In genomic region chr10:107391901-107392300, GRCh38 we compare ENCODE assay signal across 31 cellular contexts.
"Had no signal": no experiment of that assay in that cellular context is flagged by ENCODE, and none has a peak within 500 bp of the region (broad histone marks: within the 10 kb centered on the region; RNA-seq: fewer than 3 reads in every experiment).

No MANE protein-coding gene starts in this region.

- H3K36me3 ChIP-seq: ascending aorta, cardiac muscle cell, colonic mucosa had no signal

- H3K27me3 ChIP-seq: ascending aorta, cardiac muscle cell, colonic mucosa had no signal

- DNase-seq: activated B cell treated with CpG ODN at 0.5 μM for 24 hours; activated CD4-positive, alpha-beta memory T cell treated with anti-CD3 and anti-CD28 coated beads for 36 hours; activated CD4-positive, alpha-beta T cell treated with anti-CD3 and anti-CD28 coated beads for 4 hours; activated CD4-positive, alpha-beta T cell treated with anti-CD3 and anti-CD28 coated beads, Interleukin-2, amount 10 ng/mL, durations not matched to agents 24 days and 14 days; activated CD4-positive, alpha-beta T cell treated with anti-CD3 and anti-CD28 coated beads, Interleukin-2, amount 50 U/mL, for 1 hour; activated CD4-positive, alpha-beta T cell treated with anti-CD3 and anti-CD28 coated beads, Interleukin-2, amount 50 U/mL, for 4 hours; activated CD4-positive, CD25-positive, alpha-beta regulatory T cell treated with anti-CD3 and anti-CD28 coated beads, Interleukin-2, amount 50 U/mL, for 72 hours; activated CD8-positive, alpha-beta memory T cell treated with anti-CD3 and anti-CD28 coated beads, Interleukin-2, amount 50 U/mL, for 4 hours; activated CD8-positive, alpha-beta T cell treated with anti-CD3 and anti-CD28 coated beads for 36 hours; activated effector memory CD4-positive, alpha-beta T cell treated with anti-CD3 and anti-CD28 coated beads, Interleukin-2, amount 50 U/mL, for 16 hours; activated naive CD4-positive, alpha-beta T cell treated with anti-CD3 and anti-CD28 coated beads, Interleukin-2, amount 10 ng/mL, durations not matched to agents 7 days and 5 days; activated naive CD4-positive, alpha-beta T cell treated with Interleukin-2 at 50 U/mL for 16 hours; activated naive CD8-positive, alpha-beta T cell treated with anti-CD3 and anti-CD28 coated beads, Interleukin-2, amount 10 ng/mL, durations not matched to agents 7 days and 5 days; activated naive CD8-positive, alpha-beta T cell treated with anti-CD3 and anti-CD28 coated beads, Interleukin-2, amount 50 U/mL, for 24 hours; activated T-cell treated with anti-CD3 and anti-CD28 coated beads for 4 hours; activated T-cell treated with anti-CD3 and anti-CD28 coated beads, Interleukin-2, amount 50 U/mL, for 1 hour; activated T-cell treated with anti-CD3 and anti-CD28 coated beads, Interleukin-2, amount 50 U/mL, for 4 hours; activated T-cell treated with anti-CD3 and anti-CD28 coated beads, Interleukin-2, amount 50 U/mL, for 72 hours; amygdala; anterior cingulate cortex; caudate nucleus; cerebellar nuclear complex; colonic mucosa; T-helper 2 cell; T-helper 9 cell had no signal

- ATAC-seq: activated CD8-positive, alpha-beta T cell treated with anti-CD3 and anti-CD28 coated beads for 36 hours; activated naive CD8-positive, alpha-beta T cell treated with anti-CD3 and anti-CD28 coated beads, Interleukin-2, amount 50 U/mL, for 24 hours; activated T-cell treated with anti-CD3 and anti-CD28 coated beads, Interleukin-2, amount 50 U/mL, for 4 hours; activated T-cell treated with anti-CD3 and anti-CD28 coated beads, Interleukin-2, amount 50 U/mL, for 72 hours; activated T-helper 17 cell treated with anti-CD3 and anti-CD28 coated beads, Interleukin-2, amount 50 U/mL, for 72 hours had no signal

- H3K4me1 ChIP-seq: ascending aorta, colonic mucosa had no signal

- H3K27ac ChIP-seq: ascending aorta, cardiac muscle cell, colonic mucosa, VCaP had no signal

- H3K4me3 ChIP-seq: ascending aorta, cardiac muscle cell, colonic mucosa had no signal

- H3K9me3 ChIP-seq: ascending aorta, colonic mucosa had no signal

- FAIRE-seq: bronchial epithelial cell, TTC549 had no signal
